ENCODE assay signal across 14 cellular contexts in the genomic region with DNA sequence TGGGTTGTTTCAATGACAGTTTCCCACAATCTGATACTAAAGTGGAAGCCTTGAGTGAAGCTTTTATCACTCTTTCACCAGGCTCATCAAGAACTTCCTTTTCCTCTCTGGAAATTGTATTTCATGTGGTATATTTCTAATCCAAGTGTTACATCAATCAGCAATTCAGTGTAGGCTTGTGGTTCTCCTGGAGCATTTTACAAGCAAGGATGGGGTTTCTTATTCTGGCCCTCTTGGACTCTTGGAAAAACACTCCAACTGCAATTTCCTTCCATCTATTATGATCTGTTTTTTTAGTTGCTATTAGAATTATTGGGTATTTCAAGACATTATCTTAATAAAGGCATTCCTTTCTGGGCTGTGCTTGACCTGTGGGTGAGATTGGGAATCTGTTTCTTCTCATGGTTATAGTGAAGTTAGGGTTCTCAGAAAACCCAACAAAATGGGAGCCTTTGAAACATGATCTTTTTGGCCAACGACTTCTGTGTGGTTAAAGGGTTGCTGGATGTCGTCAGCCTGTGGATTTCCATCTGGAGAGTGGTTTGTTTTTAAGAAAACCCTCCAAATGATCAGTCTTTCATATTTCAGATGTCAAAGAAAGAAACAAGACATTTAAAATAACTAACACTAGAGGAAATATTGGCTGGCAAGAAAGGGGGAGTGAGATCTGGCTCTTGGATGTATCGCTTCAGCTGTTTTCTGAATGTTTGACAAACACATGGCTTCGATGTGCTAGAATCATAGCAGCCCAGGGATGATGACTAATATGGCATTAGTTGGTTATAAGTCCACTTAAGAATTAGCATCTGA.
DNase-seq lines count a peak whose midpoint lies in the region; ATAC-seq and TF ChIP-seq lines count a peak whose summit lies in the region.
"Had no signal": no experiment of that assay in that cellular context is flagged by ENCODE, and none has a peak within 500 bp of the region (broad histone marks: within the 10 kb centered on the region; RNA-seq: fewer than 3 reads in every experiment).

No MANE protein-coding gene starts in this region.

- H3K36me3 ChIP-seq in left lung = no peaks in the 10 kb centered on the region
- H3K36me3 ChIP-seq in transverse colon = no peaks in the 10 kb centered on the region

- no peak for TF ChIP-seq CTCF in astrocyte of the spinal cord (IDR thresholded peaks at IDR 0.05; ENCODE audit: low read depth, low read length)
- no peak for TF ChIP-seq CTCF in left lung (IDR thresholded peaks at IDR 0.05)
- TF ChIP-seq CTCF in transverse colon (IDR thresholded peaks at IDR 0.05) = no peak

- 63 to 67% methylated on average over 4 of the region's 4 CpGs for WGBS in transverse colon (ENCODE audit: low coverage in 1 of 2), 2 donors

- peak; percentile 3 for DNase-seq in NCI-H2107 treated with DMSO at 0.1 percent for 48 hours (lab: John Stamatoyannopoulos, UW; ENCODE audit: unreplicated experiment)
- DNase-seq in NCI-H2107 (lab: John Stamatoyannopoulos, UW) = no peak
- peak; percentile 88 for DNase-seq in astrocyte of the spinal cord (ENCODE audit: low read depth, low spot score)
- DNase-seq in left lung = no peak
- DNase-seq in transverse colon = no peak
- no peak for DNase-seq in stimulated activated effector memory CD8-positive, alpha-beta T cell treated with anti-CD3 and anti-CD28 coated beads, Interleukin-12 subunit alpha, Interleukin-12 subunit beta, amount 100 ng/mL, for 72 hours (ENCODE audit: low spot score in 2 of 2)
- DNase-seq: anterior cingulate cortex, GDM1, H7, T-helper 9 cell had no signal

- H3K9me3 ChIP-seq in left lung = no peaks in the 10 kb centered on the region
- H3K9me3 ChIP-seq in transverse colon = no peaks in the 10 kb centered on the region
- H3K9me3 ChIP-seq: A549 had no signal

- peak overlapping the region in 1 of 2 donors; percentile 41 for H3K27ac ChIP-seq in left lung
- peak overlapping the region; percentile 16 to 49 (median 26) for H3K27ac ChIP-seq in transverse colon
- H3K27ac ChIP-seq: A549 had no signal

- no peak overlapping the region for H3K27ac Mint-ChIP-seq in stimulated activated effector memory CD8-positive, alpha-beta T cell treated with anti-CD3 and anti-CD28 coated beads, Interleukin-12 subunit alpha, Interleukin-12 subunit beta, amount 100 ng/mL, for 72 hours
- H3K27ac Mint-ChIP-seq: stimulated activated naive CD8-positive, alpha-beta T cell treated with anti-CD3 and anti-CD28 coated beads, Interleukin-15, Interleukin-2, amounts not matched to agents 100 ng/mL and 50 ng/mL, for 24 hours had no signal

- TF ChIP-seq EP300 in transverse colon (IDR thresholded peaks at IDR 0.05; ENCODE audit: low read depth) = no peak

- peaks cover 5% of the 10 kb centered on the region for H3K9me3 Mint-ChIP-seq in stimulated activated effector memory CD8-positive, alpha-beta T cell treated with anti-CD3 and anti-CD28 coated beads, Interleukin-12 subunit alpha, Interleukin-12 subunit beta, amount 100 ng/mL, for 72 hours
- H3K9me3 Mint-ChIP-seq: stimulated activated naive CD8-positive, alpha-beta T cell treated with anti-CD3 and anti-CD28 coated beads, Interleukin-15, Interleukin-2, amounts not matched to agents 100 ng/mL and 50 ng/mL, for 24 hours had no signal

- peak; percentile 73 for ATAC-seq in left lung
- ATAC-seq in GM21529 (IDR thresholded peaks at IDR 0.05; ENCODE audit: unreplicated experiment) = no peak
- no peak for ATAC-seq in HG03095 (IDR thresholded peaks at IDR 0.05; ENCODE audit: unreplicated experiment)
- ATAC-seq in stimulated activated effector memory CD8-positive, alpha-beta T cell treated with anti-CD3 and anti-CD28 coated beads, Interleukin-12 subunit alpha, Interleukin-12 subunit beta, amount 100 ng/mL, for 72 hours = no peak
- ATAC-seq: A549 had no signal

- no peaks in the 10 kb centered on the region for H3K36me3 Mint-ChIP-seq in stimulated activated effector memory CD8-positive, alpha-beta T cell treated with anti-CD3 and anti-CD28 coated beads, Interleukin-12 subunit alpha, Interleukin-12 subunit beta, amount 100 ng/mL, for 72 hours

- TF ChIP-seq POLR2A in transverse colon (IDR thresholded peaks at IDR 0.05) = no peak

- in situ Hi-C loops in astrocyte of the spinal cord (cut with HindIII; ENCODE audit: low sequenced_read_pairs) = no loop called here
- in situ Hi-C loops in transverse colon (cut with MboI; ENCODE audit: low pct_ligation_motif_present in 1 of 4, low pct_unique_long_range_greater_than_20kb in 1 of 4, low sequenced_read_pairs in 3 of 4) = no loop called here

- H3K4me3 Mint-ChIP-seq in stimulated activated effector memory CD8-positive, alpha-beta T cell treated with anti-CD3 and anti-CD28 coated beads, Interleukin-12 subunit alpha, Interleukin-12 subunit beta, amount 100 ng/mL, for 72 hours = no peak overlapping the region
- H3K4me3 Mint-ChIP-seq: stimulated activated naive CD8-positive, alpha-beta T cell treated with anti-CD3 and anti-CD28 coated beads, Interleukin-15, Interleukin-2, amounts not matched to agents 100 ng/mL and 50 ng/mL, for 24 hours had no signal

- intact Hi-C loops in left lung (cut with DNase I) = no loop called here
- intact Hi-C loops in transverse colon (cut with DNase I; ENCODE audit: low total_unique reads) = no loop called here

- H3K4me1 Mint-ChIP-seq in stimulated activated effector memory CD8-positive, alpha-beta T cell treated with anti-CD3 and anti-CD28 coated beads, Interleukin-12 subunit alpha, Interleukin-12 subunit beta, amount 100 ng/mL, for 72 hours = no peaks in the 10 kb centered on the region

- H3K27me3 ChIP-seq in left lung = no peaks in the 10 kb centered on the region
- H3K27me3 ChIP-seq in transverse colon = no peaks in the 10 kb centered on the region

- peaks cover 0 to 8% of the 10 kb centered on the region in 2 donors for H3K4me1 ChIP-seq in left lung
- H3K4me1 ChIP-seq in transverse colon = peaks cover 0 to 8% (median 4%) of the 10 kb centered on the region in 4 donors
- H3K4me1 ChIP-seq: A549 had no signal

- no peak overlapping the region for H3K4me3 ChIP-seq in astrocyte of the spinal cord (ENCODE audit: low read depth, low read length)
- no peak overlapping the region for H3K4me3 ChIP-seq in left lung
- H3K4me3 ChIP-seq in transverse colon = no peak overlapping the region
- H3K4me3 ChIP-seq: A549 had no signal

Comparison
In these comparisons a context has a peak if more than half of its experiments do, and no peak if none do; other contexts are left out.
1. DNase-seq: peak in NCI-H2107 treated with DMSO at 0.1 percent for 48 hours (single experiment) and astrocyte of the spinal cord (single experiment); none in NCI-H2107 (single experiment), left lung (0 of 2), transverse colon (single experiment) and stimulated activated effector memory CD8-positive, alpha-beta T cell treated with anti-CD3 and anti-CD28 coated beads, Interleukin-12 subunit alpha, Interleukin-12 subunit beta, amount 100 ng/mL, for 72 hours (0 of 2).